Comparison of ENCODE assay signal across 2 cellular contexts in the genomic region with DNA sequence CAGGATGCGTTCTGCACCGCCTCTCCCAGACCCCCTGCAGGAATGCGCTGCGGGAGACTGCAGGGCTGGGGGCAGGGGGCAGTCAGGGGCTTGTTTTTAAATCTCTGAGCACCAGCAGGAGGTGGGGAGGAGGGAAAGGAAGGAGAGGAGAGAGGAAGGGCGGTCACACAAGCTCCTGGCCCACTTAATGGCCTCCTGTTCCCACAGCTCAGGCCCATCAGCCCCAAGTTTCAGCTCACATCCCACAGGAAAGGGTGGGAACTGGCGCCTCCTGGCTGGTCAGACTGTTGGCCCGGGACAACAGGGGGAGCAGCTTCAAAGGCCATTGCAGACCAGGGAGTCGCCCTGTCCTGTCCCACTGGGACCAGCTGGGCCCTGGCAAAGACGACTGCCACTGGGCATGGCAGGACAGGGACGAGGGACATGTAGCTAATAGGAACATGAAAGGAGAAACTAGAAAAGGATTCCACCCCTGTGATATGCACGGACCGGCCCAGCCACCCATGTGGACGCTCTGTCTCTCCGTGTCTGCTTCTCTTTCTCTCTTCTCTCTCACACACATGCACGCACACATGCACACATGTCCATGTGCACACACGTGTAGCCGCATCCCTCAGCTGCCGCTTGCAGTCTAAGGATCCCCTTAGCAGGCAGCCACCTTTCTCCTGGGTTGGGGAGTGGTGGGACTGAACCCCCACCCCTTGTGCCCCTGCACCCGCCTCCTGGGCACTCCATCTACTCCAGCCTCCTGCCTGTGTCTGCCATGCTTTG.
TF ChIP-seq lines count a peak whose summit lies in the region.

No MANE protein-coding gene starts in this region.

TF ChIP-seq in GM12878, 131 proteins besides CTCF, POLR2A, EP300 and RAD21:
- TF ChIP-seq IKZF1 (conservative IDR thresholded peaks at IDR 0.05) (no peak), TCF3 (IDR thresholded peaks at IDR 0.05; ENCODE audit: borderline replicate concordance, insufficient read depth, low read depth, low read length) (no peak), CHD2 (IDR thresholded peaks at IDR 0.05; ENCODE audit: borderline replicate concordance, low read depth, low read length) (no peak), POLR2AphosphoS5 (IDR thresholded peaks at IDR 0.05; ENCODE audit: low read length) (0 out of 2 replicates have a peak, but pooled peaks have one; percentile 29), TCF12 (IDR thresholded peaks at IDR 0.05; ENCODE audit: low read depth, low read length) (no peak)

TF ChIP-seq in SK-N-SH treated with all-trans-retinoic acid at 6 μM for 48 hours, 23 proteins besides CTCF, POLR2A, EP300 and RAD21:
- TF ChIP-seq CSDC2 (CRISPR knock-in tag; IDR thresholded peaks at IDR 0.05) (no peak), BACH2 (CRISPR knock-in tag; IDR thresholded peaks at IDR 0.05; ENCODE audit: borderline replicate concordance) (no peak), RARB (CRISPR knock-in tag; IDR thresholded peaks at IDR 0.05) (no peak), ZNF8 (CRISPR knock-in tag; IDR thresholded peaks at IDR 0.05) (no peak), OSR1 (CRISPR knock-in tag; IDR thresholded peaks at IDR 0.05) (no peak), ZC3H10 (CRISPR knock-in tag; IDR thresholded peaks at IDR 0.05) (no peak), PPARA (CRISPR knock-in tag; IDR thresholded peaks at IDR 0.05; ENCODE audit: borderline replicate concordance) (no peak)
- TF ChIP-seq, protein P1, sequence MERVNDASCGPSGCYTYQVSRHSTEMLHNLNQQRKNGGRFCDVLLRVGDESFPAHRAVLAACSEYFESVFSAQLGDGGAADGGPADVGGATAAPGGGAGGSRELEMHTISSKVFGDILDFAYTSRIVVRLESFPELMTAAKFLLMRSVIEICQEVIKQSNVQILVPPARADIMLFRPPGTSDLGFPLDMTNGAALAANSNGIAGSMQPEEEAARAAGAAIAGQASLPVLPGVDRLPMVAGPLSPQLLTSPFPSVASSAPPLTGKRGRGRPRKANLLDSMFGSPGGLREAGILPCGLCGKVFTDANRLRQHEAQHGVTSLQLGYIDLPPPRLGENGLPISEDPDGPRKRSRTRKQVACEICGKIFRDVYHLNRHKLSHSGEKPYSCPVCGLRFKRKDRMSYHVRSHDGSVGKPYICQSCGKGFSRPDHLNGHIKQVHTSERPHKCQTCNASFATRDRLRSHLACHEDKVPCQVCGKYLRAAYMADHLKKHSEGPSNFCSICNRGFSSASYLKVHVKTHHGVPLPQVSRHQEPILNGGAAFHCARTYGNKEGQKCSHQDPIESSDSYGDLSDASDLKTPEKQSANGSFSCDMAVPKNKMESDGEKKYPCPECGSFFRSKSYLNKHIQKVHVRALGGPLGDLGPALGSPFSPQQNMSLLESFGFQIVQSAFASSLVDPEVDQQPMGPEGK (CRISPR knock-in tag; IDR thresholded peaks at IDR 0.05; ENCODE audit: borderline replicate concordance), result no peak
- TF ChIP-seq, protein P2, sequence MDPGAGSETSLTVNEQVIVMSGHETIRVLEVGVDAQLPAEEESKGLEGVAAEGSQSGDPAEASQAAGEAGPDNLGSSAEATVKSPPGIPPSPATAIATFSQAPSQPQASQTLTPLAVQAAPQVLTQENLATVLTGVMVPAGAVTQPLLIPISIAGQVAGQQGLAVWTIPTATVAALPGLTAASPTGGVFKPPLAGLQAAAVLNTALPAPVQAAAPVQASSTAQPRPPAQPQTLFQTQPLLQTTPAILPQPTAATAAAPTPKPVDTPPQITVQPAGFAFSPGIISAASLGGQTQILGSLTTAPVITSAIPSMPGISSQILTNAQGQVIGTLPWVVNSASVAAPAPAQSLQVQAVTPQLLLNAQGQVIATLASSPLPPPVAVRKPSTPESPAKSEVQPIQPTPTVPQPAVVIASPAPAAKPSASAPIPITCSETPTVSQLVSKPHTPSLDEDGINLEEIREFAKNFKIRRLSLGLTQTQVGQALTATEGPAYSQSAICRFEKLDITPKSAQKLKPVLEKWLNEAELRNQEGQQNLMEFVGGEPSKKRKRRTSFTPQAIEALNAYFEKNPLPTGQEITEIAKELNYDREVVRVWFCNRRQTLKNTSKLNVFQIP (CRISPR knock-in tag; IDR thresholded peaks at IDR 0.05; ENCODE audit: borderline replicate concordance, low read depth), result no peak
- TF ChIP-seq, protein P3, sequence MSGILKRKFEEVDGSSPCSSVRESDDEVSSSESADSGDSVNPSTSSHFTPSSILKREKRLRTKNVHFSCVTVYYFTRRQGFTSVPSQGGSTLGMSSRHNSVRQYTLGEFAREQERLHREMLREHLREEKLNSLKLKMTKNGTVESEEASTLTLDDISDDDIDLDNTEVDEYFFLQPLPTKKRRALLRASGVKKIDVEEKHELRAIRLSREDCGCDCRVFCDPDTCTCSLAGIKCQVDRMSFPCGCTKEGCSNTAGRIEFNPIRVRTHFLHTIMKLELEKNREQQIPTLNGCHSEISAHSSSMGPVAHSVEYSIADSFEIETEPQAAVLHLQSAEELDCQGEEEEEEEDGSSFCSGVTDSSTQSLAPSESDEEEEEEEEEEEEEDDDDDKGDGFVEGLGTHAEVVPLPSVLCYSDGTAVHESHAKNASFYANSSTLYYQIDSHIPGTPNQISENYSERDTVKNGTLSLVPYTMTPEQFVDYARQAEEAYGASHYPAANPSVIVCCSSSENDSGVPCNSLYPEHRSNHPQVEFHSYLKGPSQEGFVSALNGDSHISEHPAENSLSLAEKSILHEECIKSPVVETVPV (CRISPR knock-in tag; IDR thresholded peaks at IDR 0.05), result no peak
- TF ChIP-seq, protein P4, sequence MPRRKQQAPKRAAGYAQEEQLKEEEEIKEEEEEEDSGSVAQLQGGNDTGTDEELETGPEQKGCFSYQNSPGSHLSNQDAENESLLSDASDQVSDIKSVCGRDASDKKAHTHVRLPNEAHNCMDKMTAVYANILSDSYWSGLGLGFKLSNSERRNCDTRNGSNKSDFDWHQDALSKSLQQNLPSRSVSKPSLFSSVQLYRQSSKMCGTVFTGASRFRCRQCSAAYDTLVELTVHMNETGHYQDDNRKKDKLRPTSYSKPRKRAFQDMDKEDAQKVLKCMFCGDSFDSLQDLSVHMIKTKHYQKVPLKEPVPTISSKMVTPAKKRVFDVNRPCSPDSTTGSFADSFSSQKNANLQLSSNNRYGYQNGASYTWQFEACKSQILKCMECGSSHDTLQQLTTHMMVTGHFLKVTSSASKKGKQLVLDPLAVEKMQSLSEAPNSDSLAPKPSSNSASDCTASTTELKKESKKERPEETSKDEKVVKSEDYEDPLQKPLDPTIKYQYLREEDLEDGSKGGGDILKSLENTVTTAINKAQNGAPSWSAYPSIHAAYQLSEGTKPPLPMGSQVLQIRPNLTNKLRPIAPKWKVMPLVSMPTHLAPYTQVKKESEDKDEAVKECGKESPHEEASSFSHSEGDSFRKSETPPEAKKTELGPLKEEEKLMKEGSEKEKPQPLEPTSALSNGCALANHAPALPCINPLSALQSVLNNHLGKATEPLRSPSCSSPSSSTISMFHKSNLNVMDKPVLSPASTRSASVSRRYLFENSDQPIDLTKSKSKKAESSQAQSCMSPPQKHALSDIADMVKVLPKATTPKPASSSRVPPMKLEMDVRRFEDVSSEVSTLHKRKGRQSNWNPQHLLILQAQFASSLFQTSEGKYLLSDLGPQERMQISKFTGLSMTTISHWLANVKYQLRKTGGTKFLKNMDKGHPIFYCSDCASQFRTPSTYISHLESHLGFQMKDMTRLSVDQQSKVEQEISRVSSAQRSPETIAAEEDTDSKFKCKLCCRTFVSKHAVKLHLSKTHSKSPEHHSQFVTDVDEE (CRISPR knock-in tag; IDR thresholded peaks at IDR 0.05), result no peak
